In genomic region chr10:133357293-133358151, GRCh38 we compare ENCODE assay signal across 1 cellular context.
TF ChIP-seq lines count a peak whose summit lies in the region.

FUOM (minus strand) TSS chr10:133358019; CDS start chr10:133358007, 12 bp downstream.

TF ChIP-seq in K562, 482 proteins besides CTCF, POLR2A, EP300 and RAD21 (continued from another document and continues in another):
- TF ChIP-seq ZNF76 (CRISPR knock-in tag; IDR thresholded peaks at IDR 0.05; ENCODE audit: borderline replicate concordance) (no peak), POLR2AphosphoS5 (IDR thresholded peaks at IDR 0.05; ENCODE audit: control insufficient read depth, insufficient read depth, low read depth, low read length) (0 out of 2 replicates have a peak, but pooled peaks have one; percentile 33), YY1 (IDR thresholded peaks at IDR 0.05; ENCODE audit: borderline replicate concordance in 1 of 3, control insufficient read depth in 1 of 3, extremely low read depth in 1 of 3, insufficient read depth in 3 of 3, insufficient read length in 1 of 3, insufficient replicate concordance in 2 of 3, low read depth in 1 of 3, low read length in 2 of 3) (peak in 2 of 3 experiments; percentile 61 to 81), ZNF551 (CRISPR knock-in tag; IDR thresholded peaks at IDR 0.05) (no peak), CXXC5 (CRISPR knock-in tag; IDR thresholded peaks at IDR 0.05) (0 out of 2 replicates have a peak, but pooled peaks have one; percentile 28), LARP7 (IDR thresholded peaks at IDR 0.05) (no peak), E2F1 (CRISPR knock-in tag; IDR thresholded peaks at IDR 0.05) (no peak), ZNF586 (CRISPR knock-in tag; conservative IDR thresholded peaks at IDR 0.05) (no peak), TARDBP (IDR thresholded peaks at IDR 0.05) (no peak), DLX4 (CRISPR knock-in tag; IDR thresholded peaks at IDR 0.05) (no peak), CCNT2 (IDR thresholded peaks at IDR 0.05; ENCODE audit: borderline replicate concordance, extremely low read depth, insufficient read length, low read depth, low read length) (peak; percentile 30), ZNF785 (CRISPR knock-in tag; IDR thresholded peaks at IDR 0.05) (no peak), PML (IDR thresholded peaks at IDR 0.05; ENCODE audit: low read length) (no peak), IFI16 (CRISPR knock-in tag; IDR thresholded peaks at IDR 0.05) (no peak), ADNP (tag; IDR thresholded peaks at IDR 0.05) (no peak), PBX2 (CRISPR knock-in tag; IDR thresholded peaks at IDR 0.05; ENCODE audit: low read depth) (no peak), PBX2 (tag; conservative IDR thresholded peaks at IDR 0.05; ENCODE audit: low read depth) (no peak), KDM5B (IDR thresholded peaks at IDR 0.05; ENCODE audit: insufficient replicate concordance, low read depth, low read length) (peak; percentile 40), ZBED1 (IDR thresholded peaks at IDR 0.05) (no peak), MLX (CRISPR knock-in tag; conservative IDR thresholded peaks at IDR 0.05) (no peak), TAF9B (IDR thresholded peaks at IDR 0.05; ENCODE audit: partially characterized antibody) (no peak), KAT7 (CRISPR knock-in tag; IDR thresholded peaks at IDR 0.05; ENCODE audit: borderline replicate concordance) (0 out of 2 replicates have a peak, but pooled peaks have one; percentile 60), MCM7 (IDR thresholded peaks at IDR 0.05) (no peak), CBX2 (IDR thresholded peaks at IDR 0.05; ENCODE audit: insufficient read depth, low read length, poor library complexity, severe bottlenecking) (no peak), EHMT2 (IDR thresholded peaks at IDR 0.05) (no peak), ZNF354B (CRISPR knock-in tag; IDR thresholded peaks at IDR 0.05) (no peak), ARNT (IDR thresholded peaks at IDR 0.05) (no peak), ZBTB11 (CRISPR knock-in tag; IDR thresholded peaks at IDR 0.05) (peak in 2 of 3 experiments; percentile 82 to 94; a peak in 4 of 6 replicates), HMBOX1 (IDR thresholded peaks at IDR 0.05) (no peak), ZBTB40 (IDR thresholded peaks at IDR 0.05) (peak; percentile 69), ZBTB40 (CRISPR knock-in tag; IDR thresholded peaks at IDR 0.05) (no peak), ZNF280A (IDR thresholded peaks at IDR 0.05; ENCODE audit: low read depth, partially characterized antibody) (no peak), HDAC1 (IDR thresholded peaks at IDR 0.05) (peak in 1 of 2 experiments; percentile 42; a peak in 1 of 4 replicates), ZHX1 (conservative IDR thresholded peaks at IDR 0.05; ENCODE audit: low read length) (no peak), ZNF431 (CRISPR knock-in tag; IDR thresholded peaks at IDR 0.05) (no peak)
